Comparison of ENCODE assay signal across 1 cellular context in genomic region chr3:12286504-12286903, GRCh38.
A peak's percentile ranks its signal among the peaks of the same experiment; 100 is the strongest.
TF ChIP-seq lines count a peak whose summit lies in the region.

No MANE protein-coding gene starts in this region.

TF ChIP-seq in H1, 55 proteins besides CTCF, POLR2A, EP300 and RAD21:
- TF ChIP-seq SUZ12 (IDR thresholded peaks at IDR 0.05; ENCODE audit: low read length) = no peak
- 0 out of 2 replicates have a peak, but pooled peaks have one; percentile 44 for TF ChIP-seq CEBPB (IDR thresholded peaks at IDR 0.05; ENCODE audit: low read depth, low read length)
- no peak for TF ChIP-seq YY1 (IDR thresholded peaks at IDR 0.05; ENCODE audit: low read depth, low read length)
- no peak for TF ChIP-seq RNF2 (IDR thresholded peaks at IDR 0.05; ENCODE audit: borderline replicate concordance, low read depth, low read length, missing control alignments, poor library complexity, severe bottlenecking)
- TF ChIP-seq CBX5 (IDR thresholded peaks at IDR 0.05; ENCODE audit: low read depth, low read length) = no peak
- no peak for TF ChIP-seq E2F6 (IDR thresholded peaks at IDR 0.05)
- TF ChIP-seq KDM4A (IDR thresholded peaks at IDR 0.05; ENCODE audit: low read depth, low read length, severe bottlenecking) = no peak
